9 cellular contexts compared by ENCODE assay signal in genomic region chr9:121286973-121287721, GRCh38. TPM values are rescaled to one million over a fixed set of nuclear protein-coding genes. Genes with fewer than 3 reads are reported as not detected.
DNase-seq lines count a peak whose midpoint lies in the region; ATAC-seq and TF ChIP-seq lines count a peak whose summit lies in the region.
"Had no signal": no experiment of that assay in that cellular context is flagged by ENCODE, and none has a peak within 500 bp of the region (broad histone marks: within the 10 kb centered on the region; RNA-seq: fewer than 3 reads in every experiment).

No MANE protein-coding gene starts in this region.

- peak overlapping the region in 1 of 2 donors; percentile 10 for H3K4me3 ChIP-seq in left lung

- H3K4me1 ChIP-seq in left lung, result peaks cover 71 to 85% of the 10 kb centered on the region in 2 donors

- intact Hi-C loops in left lung (cut with DNase I), result no loop called here

- DNase-seq in GM04504 (ENCODE audit: low read depth) (peak; percentile 91), OCI-M2 (lab: John Stamatoyannopoulos, UW; ENCODE audit: unreplicated experiment) (peak; percentile 88), dedifferentiated amniotic fluid mesenchymal stem cell (ENCODE audit: extremely low spot score) (peak; percentile 94), left lung (peak; percentile 82 to 89)
- DNase-seq in stimulated activated CD4-positive, alpha-beta T cell treated with anti-CD3 and anti-CD28 coated beads, Interleukin-4, amount 100 ng/mL, for 24 hours, result peak; percentile 22
- DNase-seq: naive B cell had no signal

- peak overlapping the region; percentile 48 for H3K27ac ChIP-seq in 22Rv1
- H3K27ac ChIP-seq in left lung, result peak overlapping the region; percentile 91 to 93

- TF ChIP-seq CTCF in 22Rv1 (IDR thresholded peaks at IDR 0.05) (no peak), left lung (IDR thresholded peaks at IDR 0.05) (no peak)

- ATAC-seq in left lung (peak; percentile 78), HG03571 (IDR thresholded peaks at IDR 0.05; ENCODE audit: unreplicated experiment) (no peak), GM19467 (IDR thresholded peaks at IDR 0.05; ENCODE audit: unreplicated experiment) (no peak)

- no peaks in the 10 kb centered on the region for H3K27me3 ChIP-seq in left lung

- H3K36me3 ChIP-seq in left lung, result no peaks in the 10 kb centered on the region

- no peaks in the 10 kb centered on the region for H3K9me3 ChIP-seq in left lung

RNA-seq across cellular contexts. Expression of gene GSN, which starts 19.2 kb away (rescaled TPM):
- 100 to 1,000 TPM; 395 to 485 TPM for total RNA-seq in left lung

Comparison
In these comparisons a context has a peak if more than half of its experiments do, and no peak if none do; other contexts are left out.
1. DNase-seq: peak in every context shown above with its lines; median percentile 94 in dedifferentiated amniotic fluid mesenchymal stem cell; 91 in GM04504; 88 in OCI-M2; 86 in left lung; 22 in stimulated activated CD4-positive, alpha-beta T cell treated with anti-CD3 and anti-CD28 coated beads, Interleukin-4, amount 100 ng/mL, for 24 hours.